29 cellular contexts compared by ENCODE assay signal in genomic region chr2:178230396-178230795, GRCh38.
"Had no signal": no experiment of that assay in that cellular context is flagged by ENCODE, and none has a peak within 500 bp of the region (broad histone marks: within the 10 kb centered on the region; RNA-seq: fewer than 3 reads in every experiment).

No MANE protein-coding gene starts in this region.

- H3K9me3 Mint-ChIP-seq: activated CD4-positive, alpha-beta memory T cell treated with anti-CD3 and anti-CD28 coated beads, Interleukin-2, amount 10 ng/mL, durations not matched to agents 7 days and 5 days; activated naive CD4-positive, alpha-beta T cell treated with anti-CD3 and anti-CD28 coated beads, Interleukin-2, amount 50 U/mL, for 24 hours; activated naive CD8-positive, alpha-beta T cell treated with anti-CD3 and anti-CD28 coated beads, Interleukin-2, amount 10 ng/mL, durations not matched to agents 7 days and 5 days; activated T-cell treated with anti-CD3 and anti-CD28 coated beads, Interleukin-2, amount 50 U/mL, for 72 hours; activated T-helper 17 cell treated with anti-CD3 and anti-CD28 coated beads, Interleukin-2, amount 50 U/mL, for 72 hours had no signal

- DNase-seq: activated CD4-positive, alpha-beta memory T cell treated with anti-CD3 and anti-CD28 coated beads, Interleukin-2, amount 10 ng/mL, durations not matched to agents 7 days and 5 days; activated CD4-positive, alpha-beta T cell treated with anti-CD3 and anti-CD28 coated beads for 1 hour; activated CD4-positive, alpha-beta T cell treated with anti-CD3 and anti-CD28 coated beads for 48 hours; activated CD4-positive, CD25-positive, alpha-beta regulatory T cell; activated CD8-positive, alpha-beta memory T cell treated with anti-CD3 and anti-CD28 coated beads for 24 hours; activated CD8-positive, alpha-beta memory T cell treated with anti-CD3 and anti-CD28 coated beads, Interleukin-2, amount 10 ng/mL, durations not matched to agents 7 days and 5 days; activated effector memory CD4-positive, alpha-beta T cell treated with anti-CD3 and anti-CD28 coated beads, Interleukin-2, amount 50 U/mL, for 16 hours; activated naive CD4-positive, alpha-beta T cell; activated naive CD8-positive, alpha-beta T cell treated with anti-CD3 and anti-CD28 coated beads, Interleukin-2, amount 10 ng/mL, durations not matched to agents 7 days and 5 days; activated T-cell treated with anti-CD3 and anti-CD28 coated beads, Interleukin-2, amount 50 U/mL, for 1 hour; activated T-cell treated with anti-CD3 and anti-CD28 coated beads, Interleukin-2, amount 50 U/mL, for 72 hours; central memory CD4-positive, alpha-beta T cell; Karpas-422; MG63; NCI-H1048; NCI-H1105 treated with DMSO at 0.1 percent for 48 hours; NCI-H1436; NCI-H1694; NCI-H1930; NCI-H2081 treated with DMSO at 0.1 percent for 48 hours; NCI-H345; NCI-H524 treated with DMSO at 0.1 percent for 48 hours; SHP77 treated with DMSO at 0.1 percent for 48 hours; T1000 had no signal

- H3K4me3 Mint-ChIP-seq: activated CD4-positive, alpha-beta memory T cell treated with anti-CD3 and anti-CD28 coated beads, Interleukin-2, amount 10 ng/mL, durations not matched to agents 7 days and 5 days; activated CD8-positive, alpha-beta memory T cell treated with anti-CD3 and anti-CD28 coated beads, Interleukin-2, amount 10 ng/mL, durations not matched to agents 7 days and 5 days; activated naive CD4-positive, alpha-beta T cell treated with anti-CD3 and anti-CD28 coated beads, Interleukin-2, amount 50 U/mL, for 24 hours; activated naive CD8-positive, alpha-beta T cell treated with anti-CD3 and anti-CD28 coated beads, Interleukin-2, amount 10 ng/mL, durations not matched to agents 7 days and 5 days; activated T-cell treated with anti-CD3 and anti-CD28 coated beads, Interleukin-2, amount 50 U/mL, for 72 hours; activated T-helper 17 cell treated with anti-CD3 and anti-CD28 coated beads, Interleukin-2, amount 50 U/mL, for 72 hours; IgD-negative memory B cell had no signal

- H3K27me3 ChIP-seq: ascending aorta, MG63 had no signal

- H3K9me3 ChIP-seq: ascending aorta, MG63 had no signal

- H3K36me3 ChIP-seq: ascending aorta, MG63, WERI-Rb-1 had no signal

- H3K4me1 Mint-ChIP-seq: activated CD4-positive, alpha-beta memory T cell treated with anti-CD3 and anti-CD28 coated beads, Interleukin-2, amount 10 ng/mL, durations not matched to agents 7 days and 5 days; activated CD8-positive, alpha-beta memory T cell treated with anti-CD3 and anti-CD28 coated beads, Interleukin-2, amount 10 ng/mL, durations not matched to agents 7 days and 5 days; activated naive CD4-positive, alpha-beta T cell treated with anti-CD3 and anti-CD28 coated beads, Interleukin-2, amount 50 U/mL, for 24 hours; activated naive CD8-positive, alpha-beta T cell treated with anti-CD3 and anti-CD28 coated beads, Interleukin-2, amount 10 ng/mL, durations not matched to agents 7 days and 5 days; activated T-helper 17 cell treated with anti-CD3 and anti-CD28 coated beads, Interleukin-2, amount 50 U/mL, for 72 hours had no signal

- H3K4me3 ChIP-seq: ascending aorta, MG63 had no signal

- H3K27ac Mint-ChIP-seq: activated CD4-positive, alpha-beta memory T cell treated with anti-CD3 and anti-CD28 coated beads, Interleukin-2, amount 10 ng/mL, durations not matched to agents 7 days and 5 days; activated CD8-positive, alpha-beta memory T cell treated with anti-CD3 and anti-CD28 coated beads, Interleukin-2, amount 10 ng/mL, durations not matched to agents 7 days and 5 days; activated naive CD4-positive, alpha-beta T cell treated with anti-CD3 and anti-CD28 coated beads, Interleukin-2, amount 50 U/mL, for 24 hours; activated naive CD8-positive, alpha-beta T cell treated with anti-CD3 and anti-CD28 coated beads, Interleukin-2, amount 10 ng/mL, durations not matched to agents 7 days and 5 days; activated T-cell treated with anti-CD3 and anti-CD28 coated beads, Interleukin-2, amount 50 U/mL, for 72 hours; activated T-helper 17 cell treated with anti-CD3 and anti-CD28 coated beads, Interleukin-2, amount 50 U/mL, for 72 hours; IgD-negative memory B cell had no signal

- H3K36me3 Mint-ChIP-seq: activated CD8-positive, alpha-beta memory T cell treated with anti-CD3 and anti-CD28 coated beads, Interleukin-2, amount 10 ng/mL, durations not matched to agents 7 days and 5 days; activated naive CD4-positive, alpha-beta T cell treated with anti-CD3 and anti-CD28 coated beads, Interleukin-2, amount 50 U/mL, for 24 hours; activated naive CD8-positive, alpha-beta T cell treated with anti-CD3 and anti-CD28 coated beads, Interleukin-2, amount 10 ng/mL, durations not matched to agents 7 days and 5 days had no signal

- H3K27ac ChIP-seq: ascending aorta, WERI-Rb-1 had no signal

- H3K4me1 ChIP-seq: ascending aorta had no signal
